16 cellular contexts compared by ENCODE assay signal in the genomic region with DNA sequence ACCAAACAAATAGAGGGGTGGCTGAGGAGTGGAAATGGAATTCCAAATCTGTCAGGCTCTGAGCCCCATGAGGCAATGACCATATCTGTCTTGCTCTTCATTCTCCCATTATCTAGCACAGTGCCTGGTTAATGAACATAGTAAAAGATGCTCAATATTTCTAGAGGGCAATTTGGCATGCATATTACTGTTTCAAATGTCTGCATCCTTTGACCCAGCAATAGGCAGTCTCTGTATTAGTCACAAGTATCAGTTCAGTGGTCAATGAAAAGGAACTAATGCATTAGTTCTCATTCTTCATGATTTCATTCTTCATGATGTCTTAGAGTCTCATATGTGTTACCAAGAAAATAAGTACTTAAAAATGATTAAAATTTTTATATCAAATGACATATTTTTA. TPM values are rescaled to one million over a fixed set of nuclear protein-coding genes. Genes with fewer than 3 reads are reported as not detected.
"Had no signal": no experiment of that assay in that cellular context is flagged by ENCODE, and none has a peak within 500 bp of the region (broad histone marks: within the 10 kb centered on the region; RNA-seq: fewer than 3 reads in every experiment).

No MANE protein-coding gene starts in this region.

- H3K27me3 Mint-ChIP-seq: activated B cell treated with CpG ODN at 0.5 μM for 24 hours; activated CD4-positive, alpha-beta T cell treated with anti-CD3 and anti-CD28 coated beads, Interleukin-2, amount 10 ng/mL, durations not matched to agents 24 days and 14 days; brain; dendritic cell treated with granulocyte-macrophage colony-stimulating factor and Interleukin-4, amounts not matched to agents 40 ng/mL and 50 ng/mL, for 4 days; stimulated activated naive CD8-positive, alpha-beta T cell treated with anti-CD3 and anti-CD28 coated beads, Interleukin-15, Interleukin-2, amounts not matched to agents 100 ng/mL and 50 ng/mL, for 24 hours had no signal

- DNase-seq: activated B cell treated with CpG ODN at 0.5 μM for 24 hours; activated CD8-positive, alpha-beta memory T cell treated with anti-CD3 and anti-CD28 coated beads for 24 hours; activated naive CD4-positive, alpha-beta T cell treated with anti-CD3 and anti-CD28 coated beads, Interleukin-2, amount 50 U/mL, for 16 hours; amniotic stem cell; erythroblast; hippocampal formation; sigmoid colon; stimulated activated CD4-positive, alpha-beta T cell treated with anti-CD3 and anti-CD28 coated beads, Interleukin-12 subunit alpha, Interleukin-12 subunit beta, amount 100 ng/mL, for 4 hours; testis; upper lobe of right lung had no signal

- H3K27ac ChIP-seq: sigmoid colon, testis, upper lobe of right lung had no signal

- H3K36me3 ChIP-seq: upper lobe of right lung had no signal

- ATAC-seq: upper lobe of right lung had no signal

- H3K27ac Mint-ChIP-seq: activated B cell treated with CpG ODN at 0.5 μM for 24 hours; activated CD4-positive, alpha-beta T cell treated with anti-CD3 and anti-CD28 coated beads, Interleukin-2, amount 10 ng/mL, durations not matched to agents 24 days and 14 days; activated T-helper 2 cell treated with anti-CD3 and anti-CD28 coated beads, Interferon-gamma antibody, Interleukin-2, Interleukin-4, amounts not matched to agents 10 μg/mL and 5 μg/mL and 100 μg/mL, durations not matched to agents 14 hours and 24 hours and 36 hours; brain; dendritic cell treated with granulocyte-macrophage colony-stimulating factor and Interleukin-4, amounts not matched to agents 40 ng/mL and 50 ng/mL, for 4 days; stimulated activated naive CD8-positive, alpha-beta T cell treated with anti-CD3 and anti-CD28 coated beads, Interleukin-15, Interleukin-2, amounts not matched to agents 100 ng/mL and 50 ng/mL, for 24 hours had no signal

- H3K4me3 ChIP-seq: sigmoid colon, testis, upper lobe of right lung had no signal

- H3K4me1 Mint-ChIP-seq: activated B cell treated with CpG ODN at 0.5 μM for 24 hours; activated CD4-positive, alpha-beta T cell treated with anti-CD3 and anti-CD28 coated beads, Interleukin-2, amount 10 ng/mL, durations not matched to agents 24 days and 14 days; brain; neural crest cell had no signal

- H3K4me1 ChIP-seq: sigmoid colon, testis, upper lobe of right lung had no signal

- H3K27me3 ChIP-seq: sigmoid colon, testis, upper lobe of right lung had no signal

- H3K4me3 Mint-ChIP-seq: activated B cell treated with CpG ODN at 0.5 μM for 24 hours; activated CD4-positive, alpha-beta T cell treated with anti-CD3 and anti-CD28 coated beads, Interleukin-2, amount 10 ng/mL, durations not matched to agents 24 days and 14 days; brain; dendritic cell treated with granulocyte-macrophage colony-stimulating factor and Interleukin-4, amounts not matched to agents 40 ng/mL and 50 ng/mL, for 4 days; neural crest cell; stimulated activated naive CD8-positive, alpha-beta T cell treated with anti-CD3 and anti-CD28 coated beads, Interleukin-15, Interleukin-2, amounts not matched to agents 100 ng/mL and 50 ng/mL, for 24 hours had no signal

- H3K9me3 Mint-ChIP-seq: activated B cell treated with CpG ODN at 0.5 μM for 24 hours; neural crest cell; stimulated activated naive CD8-positive, alpha-beta T cell treated with anti-CD3 and anti-CD28 coated beads, Interleukin-15, Interleukin-2, amounts not matched to agents 100 ng/mL and 50 ng/mL, for 24 hours had no signal

RNA-seq across cellular contexts. Expression of a gene that starts 28.4 kb away (rescaled TPM):
- total RNA-seq: activated B cell treated with CpG ODN at 0.5 μM for 24 hours had no signal
